In the genomic region with DNA sequence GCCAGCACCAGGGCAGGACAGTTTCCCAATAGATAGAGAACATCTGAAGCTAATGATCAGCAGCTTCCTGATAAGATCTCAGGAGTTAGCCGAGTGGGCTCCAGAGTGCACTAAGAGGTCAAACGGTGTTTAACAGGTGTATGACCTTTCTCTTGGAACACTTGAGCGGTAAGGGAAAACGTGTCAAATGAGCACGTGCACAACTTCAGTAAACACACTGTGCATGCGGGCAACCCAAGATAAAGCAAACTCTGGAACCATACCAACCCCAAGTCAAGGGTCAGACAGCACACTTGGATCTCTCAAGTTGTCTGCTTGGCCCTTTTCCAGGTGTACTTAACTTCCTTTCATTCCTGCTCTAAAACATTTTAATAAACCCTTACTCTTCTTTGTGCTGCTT, we compare ENCODE assay signal across 14 cellular contexts.
"Had no signal": no experiment of that assay in that cellular context is flagged by ENCODE, and none has a peak within 500 bp of the region (broad histone marks: within the 10 kb centered on the region; RNA-seq: fewer than 3 reads in every experiment).

No MANE protein-coding gene starts in this region.

- H3K4me1 ChIP-seq: gastrocnemius medialis, right atrium auricular region had no signal

- H3K4me3 ChIP-seq: gastrocnemius medialis, mucosa of descending colon, ovary, right atrium auricular region had no signal

- H3K36me3 ChIP-seq: gastrocnemius medialis, ovary, right atrium auricular region had no signal

- H3K27me3 ChIP-seq: gastrocnemius medialis, ovary, right atrium auricular region had no signal

- H3K27ac ChIP-seq: gastrocnemius medialis, ovary, right atrium auricular region had no signal

- DNase-seq: effector memory CD4-positive, alpha-beta T cell; gastrocnemius medialis; glutamatergic neuron; islet precursor cell; mammary epithelial cell; mucosa of descending colon; naive thymus-derived CD8-positive, alpha-beta T cell; nucleus accumbens; ovary; small intestine; stimulated activated CD4-positive, alpha-beta T cell treated with anti-CD3 and anti-CD28 coated beads, Interleukin-2, amount 100 ng/mL, for 48 hours; stimulated activated naive CD4-positive, alpha-beta T cell treated with Interleukin-2 at 50 U/mL for 16 hours; trophoblast cell had no signal

- H3K9me3 ChIP-seq: gastrocnemius medialis, ovary had no signal
